ENCODE assay signal across 28 cellular contexts in the genomic region with DNA sequence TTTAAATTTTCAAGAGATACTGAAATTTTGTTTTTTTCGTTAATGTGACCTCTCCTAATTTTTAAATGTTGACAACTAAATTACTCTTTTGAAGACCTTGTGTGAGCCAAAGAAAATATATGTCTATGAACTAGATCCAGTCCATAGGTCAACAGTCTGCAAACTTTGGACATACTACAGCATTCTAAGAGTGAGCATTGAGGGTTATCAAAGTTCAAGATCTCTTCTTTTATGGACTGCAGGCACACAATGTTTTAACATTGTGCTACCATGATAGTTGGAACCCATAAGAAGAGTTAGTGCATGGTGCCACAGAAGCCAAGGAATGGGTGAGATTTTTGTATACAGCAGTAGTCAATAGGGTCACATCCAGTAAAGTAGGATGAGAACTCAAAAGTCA.
"Had no signal": no experiment of that assay in that cellular context is flagged by ENCODE, and none has a peak within 500 bp of the region (broad histone marks: within the 10 kb centered on the region; RNA-seq: fewer than 3 reads in every experiment).

No MANE protein-coding gene starts in this region.

- DNase-seq: natural killer cell; occipital lobe; ovary; posterior cingulate gyrus; psoas muscle; right cardiac atrium; spleen; stimulated activated CD4-positive, alpha-beta T cell treated with anti-CD3 and anti-CD28 coated beads, Interleukin-12 subunit alpha, Interleukin-12 subunit beta, amount 100 ng/mL, for 4 hours; stimulated activated CD4-positive, alpha-beta T cell treated with anti-CD3 and anti-CD28 coated beads, Interleukin-1b, Interleukin-23, amount 100 ng/mL, for 48 hours; stimulated activated CD4-positive, alpha-beta T cell treated with anti-CD3 and anti-CD28 coated beads, Interleukin-4, amount 100 ng/mL, for 1 hour; stimulated activated CD4-positive, alpha-beta T cell treated with anti-CD3 and anti-CD28 coated beads, Interleukin-4, amount 100 ng/mL, for 4 hours; stimulated activated CD8-positive, alpha-beta memory T cell treated with anti-CD3 and anti-CD28 coated beads, Interleukin-4, amount 100 ng/mL, for 48 hours; stimulated activated naive CD4-positive, alpha-beta T cell; stimulated activated naive CD8-positive, alpha-beta T cell treated with anti-CD3 and anti-CD28 coated beads, Interleukin-15, amount 100 ng/mL, for 72 hours; stimulated activated naive CD8-positive, alpha-beta T cell treated with anti-CD3 and anti-CD28 coated beads, Interleukin-15, Interleukin-2, amounts not matched to agents 100 U/mL and 50 U/mL, for 24 hours; substantia nigra; testis; tibial artery; transverse colon; upper lobe of right lung; uterus had no signal

- H3K27ac ChIP-seq: neural progenitor cell, ovary, parathyroid adenoma, psoas muscle, skin epidermis, spleen, suprapubic skin, testis, tibial artery, transverse colon, upper lobe of right lung, uterus had no signal

- H3K4me3 ChIP-seq: neural progenitor cell, ovary, psoas muscle, skin epidermis, smooth muscle cell, spleen, suprapubic skin, testis, tibial artery, transverse colon, upper lobe of right lung, uterus had no signal

- ATAC-seq: natural killer cell; psoas muscle; right cardiac atrium; sciatic nerve; stimulated activated memory B cell treated with anti-CD40 and anti-IgM and Interleukin-4, amounts not matched to agents 10 μg/mL and 1 μg/mL and 100 μg/mL, for 72 hours; stimulated activated naive CD8-positive, alpha-beta T cell treated with anti-CD3 and anti-CD28 coated beads, Interleukin-15, amount 100 ng/mL, for 72 hours; stimulated activated naive CD8-positive, alpha-beta T cell treated with anti-CD3 and anti-CD28 coated beads, Interleukin-15, Interleukin-2, amounts not matched to agents 100 U/mL and 50 U/mL, for 24 hours; upper lobe of right lung had no signal
